8 cellular contexts compared by ENCODE assay signal in the genomic region with DNA sequence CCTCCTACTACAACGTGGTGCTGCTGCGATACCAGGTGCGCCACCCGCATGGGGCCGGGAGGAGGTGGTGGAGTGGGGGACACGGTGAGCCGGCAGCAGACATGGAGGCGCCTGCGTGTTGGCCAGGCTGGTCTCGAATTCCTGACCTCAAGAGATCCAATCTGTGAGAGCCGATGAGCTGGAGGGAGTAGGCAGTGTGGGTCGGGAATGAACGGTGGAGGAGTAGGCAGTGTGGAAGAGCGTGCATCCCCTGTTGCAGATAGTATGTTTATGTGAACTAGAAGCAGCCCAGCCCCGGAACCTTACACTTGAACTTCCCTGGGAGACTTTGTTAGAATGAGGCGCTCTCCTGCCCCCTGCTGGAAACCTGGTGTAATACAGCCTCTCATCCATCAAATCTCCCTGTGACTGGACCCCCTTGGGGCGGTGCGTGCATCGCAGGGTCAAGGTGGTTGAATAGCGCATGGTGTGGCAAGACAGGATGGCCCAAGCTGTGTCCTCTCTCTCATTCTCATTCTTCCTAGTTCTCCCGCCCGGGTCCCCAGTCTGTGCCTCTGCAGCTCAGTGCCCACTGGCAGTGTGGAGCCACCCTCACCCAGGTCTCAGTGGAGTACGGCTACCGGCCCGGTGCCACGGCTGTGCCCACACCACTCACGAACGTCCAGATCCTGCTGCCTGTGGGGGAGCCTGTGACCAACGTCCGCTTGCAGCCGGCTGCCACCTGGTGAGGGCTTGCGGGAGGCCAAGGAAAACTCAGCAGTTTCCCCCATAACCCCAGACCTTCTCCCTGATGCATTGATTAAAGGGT. TPM values are rescaled to one million over a fixed set of nuclear protein-coding genes. Genes with fewer than 3 reads are reported as not detected.
DNase-seq lines count a peak whose midpoint lies in the region; ATAC-seq and TF ChIP-seq lines count a peak whose summit lies in the region.

No MANE protein-coding gene starts in this region.

- peak; percentile 71 for DNase-seq in ELR (ENCODE audit: low read depth)
- DNase-seq in NAMALWA (ENCODE audit: low spot score): peak; percentile 80
- DNase-seq in T-helper 17 cell: peak; percentile 49 to 68 (median 53)
- peak; percentile 47 to 83 (median 64) for DNase-seq in adrenal gland
- DNase-seq in hepatocyte (ENCODE audit: low spot score): peak; percentile 84
- DNase-seq in smooth muscle cell of the brain vasculature (ENCODE audit: low read depth, low spot score): peak; percentile 29

- H3K27ac ChIP-seq in adrenal gland (no peak overlapping the region), hepatocyte (no peak overlapping the region)

- TF ChIP-seq CTCF in adrenal gland (IDR thresholded peaks at IDR 0.05) (peak; percentile 63 to 81 (median 68)), hepatocyte (IDR thresholded peaks at IDR 0.05; ENCODE audit: poor library complexity) (peak; percentile 62)

- H3K27me3 ChIP-seq in adrenal gland: peaks cover 5% of the 10 kb centered on the region
- H3K27me3 ChIP-seq in hepatocyte: no peaks in the 10 kb centered on the region

- no peaks in the 10 kb centered on the region for H3K9me3 ChIP-seq in T-helper 17 cell (ENCODE audit: control insufficient read depth, low read length, poor library complexity, severe bottlenecking)
- no peaks in the 10 kb centered on the region for H3K9me3 ChIP-seq in adrenal gland (replicated peaks in 1 of 3)
- H3K9me3 ChIP-seq in hepatocyte (ENCODE audit: low read depth): no peaks in the 10 kb centered on the region

- H4K20me1 ChIP-seq in hepatocyte (ENCODE audit: insufficient read depth, poor library complexity, severe bottlenecking): no peaks in the 10 kb centered on the region

- H3K36me3 Mint-ChIP-seq in T-helper 17 cell (ENCODE audit: low read depth): peaks cover 10% of the 10 kb centered on the region

- H3K4me3 Mint-ChIP-seq in T-helper 17 cell: peak overlapping the region; percentile 19

- H2AFZ ChIP-seq in hepatocyte: no peak overlapping the region

- no peaks in the 10 kb centered on the region for H3K27me3 Mint-ChIP-seq in T-helper 17 cell

- H3K4me3 ChIP-seq in adrenal gland (no peak overlapping the region), hepatocyte (no peak overlapping the region)

- no peaks in the 10 kb centered on the region for H3K9me2 ChIP-seq in hepatocyte (replicated peaks; ENCODE audit: insufficient read depth)

- no peak overlapping the region for H3K27ac Mint-ChIP-seq in T-helper 17 cell

- peaks cover 22% of the 10 kb centered on the region for H3K4me1 Mint-ChIP-seq in T-helper 17 cell

- TF ChIP-seq POLR2A in adrenal gland (IDR thresholded peaks at IDR 0.05) (no peak), GM18505 (IDR thresholded peaks at IDR 0.05; ENCODE audit: borderline replicate concordance, extremely low read depth, insufficient read depth, insufficient read length) (no peak)

- ATAC-seq in T-helper 17 cell: peak; percentile 86
- ATAC-seq in HG03354 (IDR thresholded peaks at IDR 0.05; ENCODE audit: poor library complexity, severe bottlenecking, unreplicated experiment): no peak
- ATAC-seq in GM18505 (IDR thresholded peaks at IDR 0.05; ENCODE audit: unreplicated experiment): no peak

- intact Hi-C loops in adrenal gland (cut with DNase I): loop anchor here in 1 of 2 donors (10.0 kb wide), 1 partner anchor 70 kb away; the partner anchor contains the start of gene RPL18A

- H3K36me3 ChIP-seq in adrenal gland (replicated peaks in 1 of 2) (no peaks in the 10 kb centered on the region), hepatocyte (replicated peaks; ENCODE audit: insufficient read depth, low read depth) (no peaks in the 10 kb centered on the region)

- 39 to 46% (median 41%) methylated on average over 24 to 32 of the region's 32 CpGs for WGBS in adrenal gland, 4 donors
- 69% methylated on average over 32 of the region's 32 CpGs for WGBS in hepatocyte (ENCODE audit: low lambda C conversion rate, missing lambda C conversion rate)

- H3K79me2 ChIP-seq in hepatocyte: no peaks in the 10 kb centered on the region

- H3K4me1 ChIP-seq in adrenal gland (replicated peaks in 1 of 2) (no peaks in the 10 kb centered on the region), hepatocyte (ENCODE audit: insufficient read depth) (no peaks in the 10 kb centered on the region)

- H3K4me2 ChIP-seq in hepatocyte: no peak overlapping the region

RNA-seq across cellular contexts. Expression of gene B3GNT3, which starts 10.5 kb away (rescaled TPM):
- total RNA-seq in T-helper 17 cell (under 1 TPM; 0.52 to 0.94 TPM), adrenal gland (under 1 TPM in 1 of 8 donors, not detected in 7; 0.39 TPM), hepatocyte (19.1 and 22.6 TPM in 2 replicates)
- polyA plus RNA-seq in adrenal gland (under 1 TPM in 1 of 3 donors, not detected in 2; 0.03 TPM), hepatocyte (14.6 and 16.7 TPM in 2 replicates)

RNA-seq across cellular contexts. Expression of gene FCHO1, which starts 33.1 kb away (rescaled TPM):
- total RNA-seq in T-helper 17 cell (10 to 100 TPM; 69.2 to 71.9 TPM), adrenal gland (1 to 10 TPM in 7 of 8 donors, under 1 TPM in 1; 0.91 to 7.1 (median 3.4) TPM), hepatocyte (2.1 and 2.2 TPM in 2 replicates)
- polyA plus RNA-seq in adrenal gland (1 to 10 TPM in 2 of 3 donors, under 1 TPM in 1; 0.98 to 6.2 (median 2.0) TPM), hepatocyte (1.9 and 2.3 TPM in 2 replicates)

RNA-seq across cellular contexts. Expression of gene INSL3, which starts 36.9 kb away (rescaled TPM):
- total RNA-seq in T-helper 17 cell: 1 to 10 TPM; 5.0 to 9.1 TPM
- total RNA-seq in adrenal gland: under 1 TPM in 1 of 8 donors, not detected in 7; 0.29 TPM
- polyA plus RNA-seq in adrenal gland: under 1 TPM in 2 of 3 donors, not detected in 1; 0.27 to 0.40 TPM
- not detected in 2 replicates for total RNA-seq in hepatocyte
- 0.21 and 0.35 TPM in 2 replicates for polyA plus RNA-seq in hepatocyte

Comparison
In these comparisons a context has a peak if more than half of its experiments do, and no peak if none do; other contexts are left out.
1. DNase-seq: peak in every context shown above with its lines; median percentile 84 in hepatocyte; 80 in NAMALWA; 71 in ELR; 64 in adrenal gland; 53 in T-helper 17 cell; 29 in smooth muscle cell of the brain vasculature.
2. RNA of gene B3GNT3, which starts 10.5 kb away (total RNA-seq): 19.1 to 22.6 TPM in hepatocyte; 0.52 to 0.94 TPM in T-helper 17 cell and 0.39 TPM in adrenal gland; every median in the first group is over 10 times any median in the second.
3. RNA of gene FCHO1, which starts 33.1 kb away (total RNA-seq): 69.2 to 71.9 TPM in T-helper 17 cell; 0.91 to 7.1 TPM in adrenal gland and 2.1 to 2.2 TPM in hepatocyte; every median in the first group is over 4 times any median in the second.